In the genomic region with DNA sequence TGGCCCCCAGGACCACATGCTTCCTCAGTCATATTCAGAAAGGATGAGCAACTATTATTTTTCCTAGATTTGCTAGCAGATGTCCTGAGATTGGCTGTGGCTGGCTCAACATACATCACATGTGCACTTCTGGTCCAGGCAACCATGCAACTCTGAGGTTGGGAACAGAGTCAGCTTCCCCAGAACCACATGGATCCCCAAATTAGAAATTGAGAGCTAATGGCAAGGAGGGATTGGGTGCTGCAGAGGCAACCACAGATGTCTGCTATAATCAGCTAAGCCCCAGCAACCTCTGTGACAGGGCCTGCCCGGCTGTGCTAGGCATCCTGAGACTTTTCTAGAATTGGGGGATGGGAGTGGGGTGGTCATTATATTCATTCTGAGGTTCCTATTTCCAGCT, we compare ENCODE assay signal across 13 cellular contexts. TPM values are rescaled to one million over a fixed set of nuclear protein-coding genes. Genes with fewer than 3 reads are reported as not detected.
A peak's percentile ranks its signal among the peaks of the same experiment; 100 is the strongest.
DNase-seq lines count a peak whose midpoint lies in the region; FAIRE-seq and TF ChIP-seq lines count a peak whose summit lies in the region.
"Had no signal": no experiment of that assay in that cellular context is flagged by ENCODE, and none has a peak within 500 bp of the region (broad histone marks: within the 10 kb centered on the region; RNA-seq: fewer than 3 reads in every experiment).

No MANE protein-coding gene starts in this region.

- H3K9me3 ChIP-seq in ascending aorta, result no peaks in the 10 kb centered on the region
- H3K9me3 ChIP-seq in kidney (ENCODE audit: control insufficient read depth in 1 of 2, low read length in 2 of 2), result no peaks in the 10 kb centered on the region
- H3K9me3 ChIP-seq in skeletal muscle tissue (ENCODE audit: control insufficient read depth in 3 of 3, low read length in 3 of 3), result no peaks in the 10 kb centered on the region
- H3K9me3 ChIP-seq in sigmoid colon, result no peaks in the 10 kb centered on the region
- H3K9me3 ChIP-seq: BE2C had no signal

- no peak for TF ChIP-seq EP300 in sigmoid colon (IDR thresholded peaks at IDR 0.05)

- TF ChIP-seq POLR2A in sigmoid colon (IDR thresholded peaks at IDR 0.05), result no peak

- in situ Hi-C loops in G401 (cut with HindIII; ENCODE audit: low sequenced_read_pairs), result no loop called here

- no peaks in the 10 kb centered on the region for H3K36me3 ChIP-seq in ascending aorta
- H3K36me3 ChIP-seq in kidney (ENCODE audit: control insufficient read depth in 1 of 2, insufficient read depth in 2 of 2, low read length in 2 of 2), result no peaks in the 10 kb centered on the region
- no peaks in the 10 kb centered on the region for H3K36me3 ChIP-seq in skeletal muscle tissue (ENCODE audit: control insufficient read depth in 3 of 3, insufficient read depth in 3 of 3, low read length in 3 of 3)
- no peaks in the 10 kb centered on the region for H3K36me3 ChIP-seq in sigmoid colon
- H3K36me3 ChIP-seq: BE2C had no signal

- no peaks in the 10 kb centered on the region for H3K27me3 ChIP-seq in ascending aorta
- H3K27me3 ChIP-seq in skeletal muscle tissue (ENCODE audit: control insufficient read depth in 3 of 3, insufficient read depth in 3 of 3, low read length in 3 of 3), result no peaks in the 10 kb centered on the region
- no peaks in the 10 kb centered on the region for H3K27me3 ChIP-seq in sigmoid colon
- H3K27me3 ChIP-seq: BE2C had no signal

- H3K9ac ChIP-seq in kidney (ENCODE audit: low read length in 2 of 2) (peak overlapping the region in 1 of 2 donors; percentile 51), skeletal muscle tissue (ENCODE audit: low read depth in 1 of 3, low read length in 3 of 3) (peak overlapping the region in 1 of 3 donors; percentile 16)

- intact Hi-C loops in ascending aorta (cut with DNase I), result loop anchor here (2.0 to 5.0 kb wide), 4 partner anchors 27 to 69 kb away; no protein-coding TSS in a partner anchor
- intact Hi-C loops in kidney (cut with DNase I), result no loop called here
- intact Hi-C loops in sigmoid colon (cut with DNase I), result no loop called here

- H3K4me1 ChIP-seq in ascending aorta, result peaks cover 18 to 53% of the 10 kb centered on the region in 2 donors
- peaks cover 13 to 15% of the 10 kb centered on the region in 2 donors for H3K4me1 ChIP-seq in kidney (ENCODE audit: control insufficient read depth in 1 of 2, insufficient read depth in 1 of 2, low read depth in 1 of 2, low read length in 2 of 2)
- H3K4me1 ChIP-seq in skeletal muscle tissue (ENCODE audit: control insufficient read depth in 3 of 3, insufficient read depth in 3 of 3, low read length in 3 of 3), result peaks cover 5 to 9% (median 5%) of the 10 kb centered on the region in 3 donors
- peaks cover 0 to 6% (median 0%) of the 10 kb centered on the region in 4 donors for H3K4me1 ChIP-seq in sigmoid colon
- H3K4me1 ChIP-seq: BE2C had no signal

- TF ChIP-seq CTCF in ascending aorta (IDR thresholded peaks at IDR 0.05) (no peak), kidney (IDR thresholded peaks at IDR 0.05; ENCODE audit: borderline replicate concordance, extremely low read depth, insufficient read depth) (no peak), sigmoid colon (IDR thresholded peaks at IDR 0.05) (no peak)

- H3K27ac ChIP-seq in ascending aorta (peak overlapping the region; percentile 96 to 97), kidney (ENCODE audit: low read depth in 2 of 2, low read length in 2 of 2) (peak overlapping the region; percentile 77 to 82), skeletal muscle tissue (ENCODE audit: low read depth, low read length) (peak overlapping the region; percentile 23), sigmoid colon (peak overlapping the region in 2 of 4 donors; percentile 35 to 42)

- WGBS in sigmoid colon, 2 donors, result 89 to 95% methylated on average over 1 of the region's 1 CpG

- no peak for FAIRE-seq in kidney (lab: Jason Lieb, UNC)

- DNase-seq in G401 (ENCODE audit: low spot score) (peak; percentile 41), ascending aorta (ENCODE audit: low spot score in 2 of 2) (no peak), kidney (no peak), epidermal melanocyte (ENCODE audit: insufficient read length, low spot score) (no peak), sigmoid colon (no peak), SIG-M5 treated with dmso at 0.1 percent for 504 hours (lab: John Stamatoyannopoulos, UW; ENCODE audit: unreplicated experiment) (no peak), T1000 (lab: John Stamatoyannopoulos, UW) (no peak)
- DNase-seq: activated CD4-positive, alpha-beta T cell treated with anti-CD3 and anti-CD28 coated beads, Interleukin-2, amount 50 U/mL, for 4 hours; activated effector memory CD4-positive, alpha-beta T cell treated with anti-CD3 and anti-CD28 coated beads, Interleukin-2, amount 50 U/mL, for 16 hours; BE2C; GOT3; T-helper 2 cell had no signal

- H3K4me3 ChIP-seq in ascending aorta, result peak overlapping the region; percentile 37 to 52
- H3K4me3 ChIP-seq in kidney (ENCODE audit: low read length in 2 of 2), result peak overlapping the region in 1 of 2 donors; percentile 42
- H3K4me3 ChIP-seq in skeletal muscle tissue (ENCODE audit: low read length in 3 of 3), result no peak overlapping the region
- H3K4me3 ChIP-seq in sigmoid colon, result peak overlapping the region in 1 of 4 donors; percentile 14

RNA-seq across cellular contexts. Expression of a gene that starts 33.8 kb away (rescaled TPM):
- 0.10 and 1.7 TPM in 2 replicates for total RNA-seq in G401 (2014; rRNA removed; shearing (Covaris generic))
- 25.2 TPM for total RNA-seq in ascending aorta
- total RNA-seq in kidney, result 0.85 TPM
- 87.7 TPM for polyA plus RNA-seq in kidney (ENCODE audit: insufficient read depth, low read depth, low replicate concordance)
- under 0.01 TPM for total RNA-seq in skeletal muscle tissue
- under 1 TPM in 2 of 4 donors, not detected in 2; 0.66 to 0.83 TPM for total RNA-seq in sigmoid colon
- polyA plus RNA-seq in sigmoid colon, result 1 to 10 TPM in 1 of 3 donors, under 1 TPM in 2; 0.60 to 2.2 (median 0.69) TPM

Comparison
In these comparisons a context has a peak if more than half of its experiments do, and no peak if none do; other contexts are left out.
1. H3K4me3 ChIP-seq: peak in ascending aorta (2 of 2); none in skeletal muscle tissue (0 of 3).